In genomic region chr18:23852236-23853045, GRCh38 we compare ENCODE assay signal across 19 cellular contexts.
DNase-seq lines count a peak whose midpoint lies in the region; ATAC-seq and TF ChIP-seq lines count a peak whose summit lies in the region.
"Had no signal": no experiment of that assay in that cellular context is flagged by ENCODE, and none has a peak within 500 bp of the region (broad histone marks: within the 10 kb centered on the region; RNA-seq: fewer than 3 reads in every experiment).

No MANE protein-coding gene starts in this region.

- peaks cover 15% of the 10 kb centered on the region for H3K36me3 ChIP-seq in suprapubic skin
- H3K36me3 ChIP-seq: brain microvascular endothelial cell had no signal

- 94% methylated on average over 4 of the region's 4 CpGs for WGBS in suprapubic skin

- no peaks in the 10 kb centered on the region for H3K9me3 ChIP-seq in suprapubic skin

- peak overlapping the region; percentile 42 for H3K27ac Mint-ChIP-seq in stimulated activated naive CD8-positive, alpha-beta T cell treated with anti-CD3 and anti-CD28 coated beads, Interleukin-15, Interleukin-2, amounts not matched to agents 100 ng/mL and 50 ng/mL, for 24 hours
- H3K27ac Mint-ChIP-seq in stimulated activated naive CD8-positive, alpha-beta T cell treated with anti-CD3 and anti-CD28 coated beads, Interleukin-15, amount 100 ng/mL, for 72 hours, result no peak overlapping the region
- peak overlapping the region; percentile 45 for H3K27ac Mint-ChIP-seq in activated naive CD8-positive, alpha-beta T cell treated with anti-CD3 and anti-CD28 coated beads, Interleukin-2, amount 50 U/mL, for 24 hours
- H3K27ac Mint-ChIP-seq: activated CD4-positive, alpha-beta T cell treated with anti-CD3 and anti-CD28 coated beads, Interleukin-2, amount 10 ng/mL, durations not matched to agents 24 days and 14 days; stimulated activated effector memory CD8-positive, alpha-beta T cell treated with anti-CD3 and anti-CD28 coated beads, Interleukin-12 subunit alpha, Interleukin-12 subunit beta, amount 100 ng/mL, for 72 hours; type B pancreatic cell had no signal

- no peak for ATAC-seq in stimulated activated naive CD8-positive, alpha-beta T cell treated with anti-CD3 and anti-CD28 coated beads, Interleukin-15, amount 100 ng/mL, for 72 hours
- no peak for ATAC-seq in activated naive CD8-positive, alpha-beta T cell treated with anti-CD3 and anti-CD28 coated beads, Interleukin-2, amount 50 U/mL, for 24 hours
- ATAC-seq: HCT116; SK-N-SH treated with all-trans-retinoic acid at 6 μM for 48 hours; stimulated activated effector memory CD8-positive, alpha-beta T cell treated with anti-CD3 and anti-CD28 coated beads, Interleukin-12 subunit alpha, Interleukin-12 subunit beta, amount 100 ng/mL, for 72 hours had no signal

- peaks cover 8% of the 10 kb centered on the region for H3K4me1 ChIP-seq in suprapubic skin

- peaks cover 10% of the 10 kb centered on the region for H3K4me1 Mint-ChIP-seq in stimulated activated naive CD8-positive, alpha-beta T cell treated with anti-CD3 and anti-CD28 coated beads, Interleukin-15, Interleukin-2, amounts not matched to agents 100 ng/mL and 50 ng/mL, for 24 hours (ENCODE audit: low read depth)
- peaks cover 15% of the 10 kb centered on the region for H3K4me1 Mint-ChIP-seq in stimulated activated naive CD8-positive, alpha-beta T cell treated with anti-CD3 and anti-CD28 coated beads, Interleukin-15, amount 100 ng/mL, for 72 hours
- peaks cover 11% of the 10 kb centered on the region for H3K4me1 Mint-ChIP-seq in activated naive CD8-positive, alpha-beta T cell treated with anti-CD3 and anti-CD28 coated beads, Interleukin-2, amount 50 U/mL, for 24 hours

- H3K27ac ChIP-seq in suprapubic skin, result no peak overlapping the region
- H3K27ac ChIP-seq: brain microvascular endothelial cell, coronary artery had no signal

- no peak for TF ChIP-seq EP300 in suprapubic skin (IDR thresholded peaks at IDR 0.05)

- TF ChIP-seq CTCF in suprapubic skin (IDR thresholded peaks at IDR 0.05), result no peak

- no peaks in the 10 kb centered on the region for H3K36me3 Mint-ChIP-seq in stimulated activated naive CD8-positive, alpha-beta T cell treated with anti-CD3 and anti-CD28 coated beads, Interleukin-15, Interleukin-2, amounts not matched to agents 100 ng/mL and 50 ng/mL, for 24 hours (ENCODE audit: low read depth)
- no peaks in the 10 kb centered on the region for H3K36me3 Mint-ChIP-seq in activated naive CD8-positive, alpha-beta T cell treated with anti-CD3 and anti-CD28 coated beads, Interleukin-2, amount 50 U/mL, for 24 hours (ENCODE audit: low read depth)
- H3K36me3 Mint-ChIP-seq: type B pancreatic cell had no signal

- no peak overlapping the region for H3K4me3 ChIP-seq in suprapubic skin
- H3K4me3 ChIP-seq: coronary artery had no signal

- H3K4me3 Mint-ChIP-seq in stimulated activated naive CD8-positive, alpha-beta T cell treated with anti-CD3 and anti-CD28 coated beads, Interleukin-15, Interleukin-2, amounts not matched to agents 100 ng/mL and 50 ng/mL, for 24 hours, result no peak overlapping the region
- H3K4me3 Mint-ChIP-seq in stimulated activated naive CD8-positive, alpha-beta T cell treated with anti-CD3 and anti-CD28 coated beads, Interleukin-15, amount 100 ng/mL, for 72 hours, result no peak overlapping the region
- H3K4me3 Mint-ChIP-seq in activated naive CD8-positive, alpha-beta T cell treated with anti-CD3 and anti-CD28 coated beads, Interleukin-2, amount 50 U/mL, for 24 hours, result no peak overlapping the region
- H3K4me3 Mint-ChIP-seq: activated CD4-positive, alpha-beta T cell treated with anti-CD3 and anti-CD28 coated beads, Interleukin-2, amount 10 ng/mL, durations not matched to agents 24 days and 14 days; stimulated activated effector memory CD8-positive, alpha-beta T cell treated with anti-CD3 and anti-CD28 coated beads, Interleukin-12 subunit alpha, Interleukin-12 subunit beta, amount 100 ng/mL, for 72 hours; type B pancreatic cell had no signal

- no peak for TF ChIP-seq POLR2A in suprapubic skin (IDR thresholded peaks at IDR 0.05)

- H3K9me3 Mint-ChIP-seq in stimulated activated naive CD8-positive, alpha-beta T cell treated with anti-CD3 and anti-CD28 coated beads, Interleukin-15, Interleukin-2, amounts not matched to agents 100 ng/mL and 50 ng/mL, for 24 hours, result peaks cover 6% of the 10 kb centered on the region
- H3K9me3 Mint-ChIP-seq in stimulated activated naive CD8-positive, alpha-beta T cell treated with anti-CD3 and anti-CD28 coated beads, Interleukin-15, amount 100 ng/mL, for 72 hours, result peaks cover 6 to 9% of the 10 kb centered on the region in 2 donors
- no peaks in the 10 kb centered on the region for H3K9me3 Mint-ChIP-seq in activated naive CD8-positive, alpha-beta T cell treated with anti-CD3 and anti-CD28 coated beads, Interleukin-2, amount 50 U/mL, for 24 hours
- H3K9me3 Mint-ChIP-seq: stimulated activated effector memory CD8-positive, alpha-beta T cell treated with anti-CD3 and anti-CD28 coated beads, Interleukin-12 subunit alpha, Interleukin-12 subunit beta, amount 100 ng/mL, for 72 hours; type B pancreatic cell had no signal

- no peak for DNase-seq in stimulated activated naive CD8-positive, alpha-beta T cell treated with anti-CD3 and anti-CD28 coated beads, Interleukin-15, amount 100 ng/mL, for 72 hours
- DNase-seq in NAMALWA (ENCODE audit: low spot score) (peak; percentile 18), suprapubic skin (ENCODE audit: low spot score in 2 of 2) (no peak), COLO668 (lab: John Stamatoyannopoulos, UW; ENCODE audit: unreplicated experiment) (no peak), DMS153 treated with DMSO at 0.1 percent for 48 hours (lab: John Stamatoyannopoulos, UW; ENCODE audit: unreplicated experiment) (no peak), NCI-H2107 treated with DMSO at 0.1 percent for 48 hours (lab: John Stamatoyannopoulos, UW; ENCODE audit: unreplicated experiment) (no peak)
- no peak for DNase-seq in activated naive CD8-positive, alpha-beta T cell treated with anti-CD3 and anti-CD28 coated beads, Interleukin-2, amount 50 U/mL, for 24 hours
- DNase-seq: activated CD4-positive, alpha-beta T cell treated with anti-CD3 and anti-CD28 coated beads, Interleukin-2, amount 10 ng/mL, durations not matched to agents 24 days and 14 days; activated naive CD4-positive, alpha-beta T cell treated with Interleukin-2 at 50 U/mL for 16 hours; brain microvascular endothelial cell; kidney glomerular epithelial cell; NCI-H2107; NCI-H524 treated with DMSO at 0.1 percent for 48 hours had no signal

- no peaks in the 10 kb centered on the region for H3K27me3 Mint-ChIP-seq in stimulated activated naive CD8-positive, alpha-beta T cell treated with anti-CD3 and anti-CD28 coated beads, Interleukin-15, Interleukin-2, amounts not matched to agents 100 ng/mL and 50 ng/mL, for 24 hours
- no peaks in the 10 kb centered on the region for H3K27me3 Mint-ChIP-seq in stimulated activated naive CD8-positive, alpha-beta T cell treated with anti-CD3 and anti-CD28 coated beads, Interleukin-15, amount 100 ng/mL, for 72 hours
- H3K27me3 Mint-ChIP-seq in activated naive CD8-positive, alpha-beta T cell treated with anti-CD3 and anti-CD28 coated beads, Interleukin-2, amount 50 U/mL, for 24 hours, result no peaks in the 10 kb centered on the region

- no peaks in the 10 kb centered on the region for H3K27me3 ChIP-seq in suprapubic skin
- H3K27me3 ChIP-seq: brain microvascular endothelial cell had no signal

Comparison
In these comparisons a context has a peak if more than half of its experiments do, and no peak if none do; other contexts are left out.
1. H3K27ac Mint-ChIP-seq: peak in stimulated activated naive CD8-positive, alpha-beta T cell treated with anti-CD3 and anti-CD28 coated beads, Interleukin-15, Interleukin-2, amounts not matched to agents 100 ng/mL and 50 ng/mL, for 24 hours (single experiment) and activated naive CD8-positive, alpha-beta T cell treated with anti-CD3 and anti-CD28 coated beads, Interleukin-2, amount 50 U/mL, for 24 hours (single experiment); none in stimulated activated naive CD8-positive, alpha-beta T cell treated with anti-CD3 and anti-CD28 coated beads, Interleukin-15, amount 100 ng/mL, for 72 hours (0 of 2).